In genomic region chr12:102300824-102301461, GRCh38 we compare ENCODE assay signal across 8 cellular contexts.
DNase-seq lines count a peak whose midpoint lies in the region; ATAC-seq and TF ChIP-seq lines count a peak whose summit lies in the region.

No MANE protein-coding gene starts in this region.

- H3K4me3 ChIP-seq in WI38 (ENCODE audit: low read depth, low read length): no peak overlapping the region
- H3K4me3 ChIP-seq in kidney epithelial cell (ENCODE audit: low read depth, low read length): no peak overlapping the region

- TF ChIP-seq CTCF in GM20000 (IDR thresholded peaks at IDR 0.05; ENCODE audit: extremely low read depth, missing control alignments): peak; percentile 35
- peak; percentile 47 for TF ChIP-seq CTCF in WI38 (IDR thresholded peaks at IDR 0.05; ENCODE audit: low read depth, low read length)
- TF ChIP-seq CTCF in kidney epithelial cell (IDR thresholded peaks at IDR 0.05; ENCODE audit: insufficient read depth, low read length, poor library complexity, severe bottlenecking): peak; percentile 32

- H3K27me3 ChIP-seq in kidney epithelial cell (ENCODE audit: control insufficient read depth, insufficient read depth, low read length): no peaks in the 10 kb centered on the region

- ATAC-seq in GM18517 (IDR thresholded peaks at IDR 0.05; ENCODE audit: unreplicated experiment): no peak

- peak; percentile 7 for DNase-seq in NCI-H510A treated with DMSO at 0.1 percent for 48 hours (lab: John Stamatoyannopoulos, UW)
- no peak for DNase-seq in NCI-H510A (lab: John Stamatoyannopoulos, UW)
- peak; percentile 58 for DNase-seq in GM20000 (ENCODE audit: low spot score)
- peak; percentile 79 for DNase-seq in HT1080 (ENCODE audit: low read depth)
- no peak for DNase-seq in kidney epithelial cell (ENCODE audit: low read depth)
- DNase-seq in NCI-H774 (lab: John Stamatoyannopoulos, UW): no peak

- H3K36me3 ChIP-seq in kidney epithelial cell (ENCODE audit: control insufficient read depth, insufficient read depth, low read length): no peaks in the 10 kb centered on the region

Comparison
In these comparisons a context has a peak if more than half of its experiments do, and no peak if none do; other contexts are left out.
1. DNase-seq: peak in NCI-H510A treated with DMSO at 0.1 percent for 48 hours (single experiment), GM20000 (single experiment) and HT1080 (single experiment); none in NCI-H510A (single experiment), kidney epithelial cell (single experiment) and NCI-H774 (single experiment).
2. Peak in every context shown above with its lines, with median percentiles within 50 percentile points of each other: CTCF ChIP-seq.